In genomic region chr11:72684236-72684912, GRCh38 we compare ENCODE assay signal across 1 cellular context.
TF ChIP-seq lines count a peak whose summit lies in the region.

No MANE protein-coding gene starts in this region.

TF ChIP-seq in HepG2, 621 proteins besides CTCF, POLR2A, EP300 and RAD21 (continued from another document and continues in another):
- no peak for TF ChIP-seq ATF4 (CRISPR knock-in tag; IDR thresholded peaks at IDR 0.05)
- no peak for TF ChIP-seq PRDM15 (CRISPR knock-in tag; IDR thresholded peaks at IDR 0.05)
- no peak for TF ChIP-seq KDM6A (CRISPR knock-in tag; IDR thresholded peaks at IDR 0.05; ENCODE audit: low read depth)
- TF ChIP-seq POGK (CRISPR knock-in tag; conservative IDR thresholded peaks at IDR 0.05): no peak
- TF ChIP-seq ZNF687 (CRISPR knock-in tag; IDR thresholded peaks at IDR 0.05): peak; percentile 14
- TF ChIP-seq SMC3 (IDR thresholded peaks at IDR 0.05; ENCODE audit: low read length): no peak
- TF ChIP-seq ISX (CRISPR knock-in tag; conservative IDR thresholded peaks at IDR 0.05): no peak
- TF ChIP-seq AGO2 (optimal IDR thresholded peaks at IDR 0.05; ENCODE audit: low read depth, low read length): peak; percentile 83
- TF ChIP-seq TCF7 (IDR thresholded peaks at IDR 0.05; ENCODE audit: low read depth): no peak
- no peak for TF ChIP-seq TRIM22 (IDR thresholded peaks at IDR 0.05)
- no peak for TF ChIP-seq TEF (CRISPR knock-in tag; IDR thresholded peaks at IDR 0.05)
- no peak for TF ChIP-seq ZFP62 (CRISPR knock-in tag; IDR thresholded peaks at IDR 0.05)
- TF ChIP-seq ZNF784 (CRISPR knock-in tag; IDR thresholded peaks at IDR 0.05; ENCODE audit: borderline replicate concordance): no peak
- TF ChIP-seq ZNF839 (CRISPR knock-in tag; IDR thresholded peaks at IDR 0.05; ENCODE audit: borderline replicate concordance): no peak
- TF ChIP-seq RFX5 (IDR thresholded peaks at IDR 0.05; ENCODE audit: low read depth, low read length): no peak
- TF ChIP-seq ZNF772 (CRISPR knock-in tag; IDR thresholded peaks at IDR 0.05): no peak
- TF ChIP-seq ZNF44 (CRISPR knock-in tag; IDR thresholded peaks at IDR 0.05): no peak
- no peak for TF ChIP-seq ZNF740 (CRISPR knock-in tag; IDR thresholded peaks at IDR 0.05)
- TF ChIP-seq ZBTB20 (CRISPR knock-in tag; IDR thresholded peaks at IDR 0.05; ENCODE audit: borderline replicate concordance, low read depth): no peak
- no peak for TF ChIP-seq ZSCAN29 (CRISPR knock-in tag; conservative IDR thresholded peaks at IDR 0.05)
- no peak for TF ChIP-seq KMT2B (CRISPR knock-in tag; IDR thresholded peaks at IDR 0.05)
- no peak for TF ChIP-seq NPAS2 (CRISPR knock-in tag; IDR thresholded peaks at IDR 0.05; ENCODE audit: borderline replicate concordance)
- TF ChIP-seq MTERF4 (CRISPR knock-in tag; IDR thresholded peaks at IDR 0.05): no peak
- TF ChIP-seq DRAP1 (CRISPR knock-in tag; IDR thresholded peaks at IDR 0.05): no peak
- peak in 1 of 2 experiments; percentile 29; a peak in 1 of 4 replicates for TF ChIP-seq HMGXB4 (CRISPR knock-in tag; IDR thresholded peaks at IDR 0.05; ENCODE audit: borderline replicate concordance in 1 of 2, low read depth in 1 of 2)
- no peak for TF ChIP-seq NR0B2 (CRISPR knock-in tag; IDR thresholded peaks at IDR 0.05)
- no peak for TF ChIP-seq ZC3H13 (CRISPR knock-in tag; IDR thresholded peaks at IDR 0.05)
- TF ChIP-seq KLF6 (CRISPR knock-in tag; IDR thresholded peaks at IDR 0.05): no peak
- TF ChIP-seq HHEX (CRISPR knock-in tag; IDR thresholded peaks at IDR 0.05): no peak
- no peak for TF ChIP-seq SP2 (CRISPR knock-in tag; IDR thresholded peaks at IDR 0.05)
- TF ChIP-seq ZNF776 (CRISPR knock-in tag; IDR thresholded peaks at IDR 0.05): 0 out of 2 replicates have a peak, but pooled peaks have one; percentile 19
- TF ChIP-seq NCOA5 (CRISPR knock-in tag; IDR thresholded peaks at IDR 0.05): no peak
- peak; percentile 55 for TF ChIP-seq ZFX (CRISPR knock-in tag; IDR thresholded peaks at IDR 0.05; ENCODE audit: low read depth)
- no peak for TF ChIP-seq SUZ12 (IDR thresholded peaks at IDR 0.05; ENCODE audit: low read depth, low read length)
- TF ChIP-seq ZMAT3 (CRISPR knock-in tag; conservative IDR thresholded peaks at IDR 0.05): no peak
- 0 out of 2 replicates have a peak, but pooled peaks have one; percentile 43 for TF ChIP-seq MED13 (CRISPR knock-in tag; IDR thresholded peaks at IDR 0.05)
- TF ChIP-seq HDAC2 (CRISPR knock-in tag; IDR thresholded peaks at IDR 0.05): no peak
- TF ChIP-seq ZMYM4 (CRISPR knock-in tag; IDR thresholded peaks at IDR 0.05): no peak
- TF ChIP-seq KDM5B (CRISPR knock-in tag; IDR thresholded peaks at IDR 0.05; ENCODE audit: borderline replicate concordance): no peak
- TF ChIP-seq MTF2 (CRISPR knock-in tag; IDR thresholded peaks at IDR 0.05; ENCODE audit: borderline replicate concordance): no peak
- TF ChIP-seq HBP1 (CRISPR knock-in tag; IDR thresholded peaks at IDR 0.05; ENCODE audit: low read depth): no peak
- TF ChIP-seq PCBP2 (optimal IDR thresholded peaks at IDR 0.05; ENCODE audit: low read depth, low read length, poor library complexity, severe bottlenecking): no peak
- no peak for TF ChIP-seq ZC3H4 (CRISPR knock-in tag; IDR thresholded peaks at IDR 0.05; ENCODE audit: borderline replicate concordance)
- TF ChIP-seq U2AF2 (IDR thresholded peaks at IDR 0.05; ENCODE audit: low read depth, low read length): no peak
